Comparison of ENCODE assay signal across 9 cellular contexts in the genomic region with DNA sequence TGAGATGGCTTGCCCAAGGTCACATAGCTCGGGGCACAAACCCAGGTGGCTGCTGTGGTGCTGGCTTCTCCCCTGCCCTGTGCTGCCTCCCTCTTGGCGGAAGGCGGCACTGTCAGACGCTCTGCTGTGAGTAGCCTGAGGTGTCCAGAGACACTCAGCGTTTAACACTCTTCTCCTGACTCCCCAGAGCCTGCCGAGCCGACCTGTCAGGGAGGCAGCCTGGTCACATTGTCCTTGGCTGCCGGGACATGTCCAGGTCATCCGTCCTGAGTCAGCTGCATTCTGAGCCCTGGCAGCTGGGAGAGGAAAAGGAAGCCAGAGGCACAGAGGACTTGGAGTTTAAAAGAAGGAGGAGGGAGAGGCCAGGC. TPM values are rescaled to one million over a fixed set of nuclear protein-coding genes. Genes with fewer than 3 reads are reported as not detected.
DNase-seq lines count a peak whose midpoint lies in the region; ATAC-seq and TF ChIP-seq lines count a peak whose summit lies in the region.
"Had no signal": no experiment of that assay in that cellular context is flagged by ENCODE, and none has a peak within 500 bp of the region (broad histone marks: within the 10 kb centered on the region; RNA-seq: fewer than 3 reads in every experiment).

No MANE protein-coding gene starts in this region.

- H3K27me3 ChIP-seq in liver (ENCODE audit: control insufficient read depth in 4 of 4, insufficient read depth in 4 of 4, low read length in 3 of 4): no peaks in the 10 kb centered on the region

- TF ChIP-seq RAD21 in liver (IDR thresholded peaks at IDR 0.05): peak in 1 of 2 donors; percentile 40

- no peak overlapping the region for H3K27ac ChIP-seq in liver (ENCODE audit: low read depth in 1 of 2, low read length in 2 of 2)

- no peak for ATAC-seq in HG02678 (IDR thresholded peaks at IDR 0.05; ENCODE audit: unreplicated experiment)
- ATAC-seq in HG03469 (IDR thresholded peaks at IDR 0.05; ENCODE audit: unreplicated experiment): no peak

- no peak overlapping the region for H3K9ac ChIP-seq in liver (ENCODE audit: low read depth in 1 of 2, low read length in 2 of 2)

- peak; percentile 28 for TF ChIP-seq CTCF in AG10803 (conservative IDR thresholded peaks at IDR 0.05; ENCODE audit: low read length)
- TF ChIP-seq CTCF in LNCaP clone FGC (IDR thresholded peaks at IDR 0.05; ENCODE audit: control insufficient read depth, extremely low read depth, insufficient read depth): peak; percentile 59
- TF ChIP-seq CTCF in liver (IDR thresholded peaks at IDR 0.05; ENCODE audit: low read depth, low read length, missing input control): peak; percentile 22

- CTCF ChIA-PET in HEK293T (lab: Yijun Ruan, JAX): interaction anchor here (0.8 to 1.0 kb wide), 2 partner anchors 36 to 46 kb away, joined by 3 read pairs; no protein-coding TSS in a partner anchor

- 23% methylated on average over 9 of the region's 9 CpGs for WGBS in liver

- DNase-seq in AG10803 (ENCODE audit: low read depth): peak; percentile 15
- peak; percentile 54 for DNase-seq in LNCaP clone FGC (ENCODE audit: low read depth)
- DNase-seq in cerebellar cortex (ENCODE audit: low spot score): peak; percentile 57
- no peak for DNase-seq in middle frontal gyrus (ENCODE audit: extremely low spot score, low spot score)
- no peak for DNase-seq in HEK293T (ENCODE audit: extremely low spot score)

- H3K4me3 ChIP-seq in AG10803 (ENCODE audit: low read length): no peak overlapping the region
- no peak overlapping the region for H3K4me3 ChIP-seq in LNCaP clone FGC (ENCODE audit: low read depth, low read length)
- no peak overlapping the region for H3K4me3 ChIP-seq in liver (ENCODE audit: low read depth in 1 of 3, low read length in 3 of 3)

- POLR2A ChIA-PET in HEK293T (lab: Yijun Ruan, JAX): no interaction called here

- H3K4me1 ChIP-seq in liver (ENCODE audit: control insufficient read depth in 4 of 4, insufficient read depth in 4 of 4, low read length in 3 of 4): peaks cover 2 to 9% (median 5%) of the 10 kb centered on the region in 4 donors

- H3K36me3 ChIP-seq in liver (ENCODE audit: control insufficient read depth in 4 of 4, insufficient read depth in 3 of 4, low read depth in 1 of 4, low read length in 3 of 4): no peaks in the 10 kb centered on the region

- no peaks in the 10 kb centered on the region for H3K9me3 ChIP-seq in liver (ENCODE audit: control insufficient read depth in 4 of 4, low read length in 3 of 4)

TF ChIP-seq in liver, 16 proteins besides CTCF, POLR2A, EP300 and RAD21 (continues in another document):
- no peak for TF ChIP-seq TAF1 (conservative IDR thresholded peaks at IDR 0.05)
- no peak for TF ChIP-seq YY1 (IDR thresholded peaks at IDR 0.05)
- no peak for TF ChIP-seq REST (IDR thresholded peaks at IDR 0.05)
- TF ChIP-seq EGR1 (IDR thresholded peaks at IDR 0.05; ENCODE audit: low read depth in 2 of 2): no peak
- no peak for TF ChIP-seq RXRA (IDR thresholded peaks at IDR 0.05)
- no peak for TF ChIP-seq SP1 (IDR thresholded peaks at IDR 0.05)
- no peak for TF ChIP-seq JUND (IDR thresholded peaks at IDR 0.05)
- no peak for TF ChIP-seq FOXA1 (IDR thresholded peaks at IDR 0.05)
- TF ChIP-seq MAX (IDR thresholded peaks at IDR 0.05): no peak
- no peak for TF ChIP-seq ATF3 (IDR thresholded peaks at IDR 0.05)
- TF ChIP-seq FOXA2 (IDR thresholded peaks at IDR 0.05): no peak

TF ChIP-seq in HEK293T, 16 proteins besides CTCF, POLR2A, EP300 and RAD21:
- TF ChIP-seq BHLHE40 (IDR thresholded peaks at IDR 0.05; ENCODE audit: borderline replicate concordance): no peak
- TF ChIP-seq CTBP1 (IDR thresholded peaks at IDR 0.05; ENCODE audit: borderline replicate concordance): no peak
- no peak for TF ChIP-seq PKNOX1 (IDR thresholded peaks at IDR 0.05)
- TF ChIP-seq SP1 (IDR thresholded peaks at IDR 0.05): no peak
- no peak for TF ChIP-seq L3MBTL2 (conservative IDR thresholded peaks at IDR 0.05)
- no peak for TF ChIP-seq SUZ12 (IDR thresholded peaks at IDR 0.05)
- TF ChIP-seq FOXK2 (IDR thresholded peaks at IDR 0.05): no peak
TF ChIP-seq in HEK293T: peak in this region for 0.

RNA-seq across cellular contexts. Expression of gene LMAN1L, which starts 4.7 kb away (rescaled TPM):
- total RNA-seq in liver: under 1 TPM in 1 of 2 donors, not detected in 1; 0.08 TPM
- polyA plus RNA-seq in liver: not detected

RNA-seq across cellular contexts. Expression of gene CPLX3, which starts 9.1 kb away (rescaled TPM):
- total RNA-seq in liver: not detected
- not detected for polyA plus RNA-seq in liver
- polyA plus RNA-seq: adipose tissue had no signal

RNA-seq across cellular contexts. Expression of gene ULK3, which starts 25.6 kb away (rescaled TPM):
- 10 to 100 TPM; 15.4 to 35.5 TPM for total RNA-seq in liver
- 10 to 100 TPM; 13.1 to 27.5 TPM for polyA plus RNA-seq in liver

RNA-seq across cellular contexts. Expression of gene CSK, which starts 35.5 kb away (rescaled TPM):
- total RNA-seq in liver: 10 to 100 TPM; 19.0 to 41.7 TPM
- 10 to 100 TPM in 1 of 2 donors, 1 to 10 TPM in 1; 6.9 to 29.3 TPM for polyA plus RNA-seq in liver

RNA-seq across cellular contexts. Expression of gene SCAMP2, which starts 55.8 kb away (rescaled TPM):
- 10 to 100 TPM; 21.7 to 23.3 TPM for total RNA-seq in liver
- 10 to 100 TPM; 34.8 to 42.5 TPM for polyA plus RNA-seq in liver

Comparison
In these comparisons a context has a peak if more than half of its experiments do, and no peak if none do; other contexts are left out.
1. DNase-seq: peak in AG10803 (single experiment), LNCaP clone FGC (single experiment) and cerebellar cortex (single experiment); none in middle frontal gyrus (single experiment) and HEK293T (single experiment).
2. Peak in every context shown above with its lines, with median percentiles within 50 percentile points of each other: CTCF ChIP-seq.